In the genomic region with DNA sequence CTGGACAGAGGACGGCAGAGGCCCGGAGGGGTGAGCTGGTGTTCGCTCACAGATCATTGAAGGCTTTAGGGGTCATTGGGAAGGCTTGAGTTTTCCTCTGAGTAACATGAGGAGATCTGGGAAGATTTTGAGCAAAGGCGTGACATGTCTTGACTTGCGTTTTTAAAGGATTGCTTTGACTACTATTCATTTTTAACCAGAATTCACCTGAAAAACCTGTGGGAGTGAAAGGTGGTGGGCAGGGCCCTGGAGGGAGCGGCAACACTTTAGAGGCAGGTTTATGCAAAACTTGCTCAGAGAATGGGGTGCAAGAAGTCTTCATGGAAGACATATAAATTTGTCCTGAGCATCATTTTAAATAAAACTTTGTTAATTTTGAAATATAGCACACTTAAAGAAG, we compare ENCODE assay signal across 19 cellular contexts.
A peak's percentile ranks its signal among the peaks of the same experiment; 100 is the strongest.
DNase-seq lines count a peak whose midpoint lies in the region; ATAC-seq and TF ChIP-seq lines count a peak whose summit lies in the region.
"Had no signal": no experiment of that assay in that cellular context is flagged by ENCODE, and none has a peak within 500 bp of the region (broad histone marks: within the 10 kb centered on the region; RNA-seq: fewer than 3 reads in every experiment).

No MANE protein-coding gene starts in this region.

- TF ChIP-seq CTCF in GM23338 (conservative IDR thresholded peaks at IDR 0.05; ENCODE audit: low read depth in 2 of 2), result no peak

- H3K14ac ChIP-seq in trophoblast cell (ENCODE audit: low read length), result peak overlapping the region; percentile 34

- peak overlapping the region; percentile 85 for H2BK120ac ChIP-seq in trophoblast cell (ENCODE audit: insufficient read depth, low read length, poor library complexity)

- peak overlapping the region; percentile 80; the same call in 1 of the 2 replicates for H2AFZ ChIP-seq in GM23338
- H2AFZ ChIP-seq in trophoblast cell (ENCODE audit: insufficient read depth, low read length, poor library complexity), result peak overlapping the region; percentile 28

- H4K20me1 ChIP-seq in GM23338 (replicated peaks; ENCODE audit: insufficient read depth), result no peaks in the 10 kb centered on the region

- H3K79me1 ChIP-seq in trophoblast cell (ENCODE audit: low read length), result peaks cover 41% of the 10 kb centered on the region

- no CpG with 5 or more reads among the region's 6 CpGs for WGBS in trophoblast cell (ENCODE audit: extremely low coverage, insufficient coverage, insufficient read length)

- H3K4me3 ChIP-seq in GM23338 (no peak overlapping the region), SJCRH30 (no peak overlapping the region), trophoblast cell (ENCODE audit: low read depth, low read length) (no peak overlapping the region)

- peak overlapping the region; percentile 88 for H2BK12ac ChIP-seq in trophoblast cell (ENCODE audit: low read length)

- H3K18ac ChIP-seq in trophoblast cell (ENCODE audit: low read length), result peak overlapping the region; percentile 56

- H3K4me1 ChIP-seq in GM23338 (ENCODE audit: insufficient read depth), result no peaks in the 10 kb centered on the region; the same call in 1 of the 2 replicates
- H3K4me1 ChIP-seq in SJCRH30, result peaks cover 22% of the 10 kb centered on the region
- H3K4me1 ChIP-seq in trophoblast cell (ENCODE audit: control insufficient read depth in 1 of 2, insufficient read depth in 2 of 2, low read length in 2 of 2), result peaks cover 21 to 36% of the 10 kb centered on the region in 2 experiments

- H3F3A ChIP-seq in GM23338 (replicated peaks; ENCODE audit: low read depth), result no peaks in the 10 kb centered on the region

- H4K91ac ChIP-seq in trophoblast cell (ENCODE audit: low read depth, low read length), result peak overlapping the region; percentile 95

- H3K36me3 ChIP-seq in GM23338 (ENCODE audit: insufficient read depth) (no peaks in the 10 kb centered on the region), SJCRH30 (no peaks in the 10 kb centered on the region), trophoblast cell (ENCODE audit: control insufficient read depth in 1 of 2, insufficient read depth in 2 of 2, low read length in 2 of 2) (no peaks in the 10 kb centered on the region)

- H3K9me3 ChIP-seq in SJCRH30 (replicated peaks) (no peaks in the 10 kb centered on the region), trophoblast cell (ENCODE audit: insufficient read depth, low read depth, low read length) (no peaks in the 10 kb centered on the region)
- H3K9me3 ChIP-seq: SK-N-SH had no signal

- H3K4me1 Mint-ChIP-seq in GM23338, result peaks cover 2% of the 10 kb centered on the region
- H3K4me1 Mint-ChIP-seq: B cell had no signal

- peak overlapping the region; percentile 50 for H4K8ac ChIP-seq in trophoblast cell (ENCODE audit: low read depth, low read length)

- H3K23ac ChIP-seq in trophoblast cell (ENCODE audit: low read length), result no peak overlapping the region

- H3K9ac ChIP-seq in trophoblast cell (ENCODE audit: low read length), result no peak overlapping the region
- H3K9ac ChIP-seq: KMS-11, SK-N-SH had no signal

- DNase-seq in GM23338 (ENCODE audit: low spot score), result no peak
- no peak for DNase-seq in SJCRH30
- peak in 36 of 42 donors; percentile 4 to 81 (median 43) for DNase-seq in head of caudate nucleus
- no peak for DNase-seq in trophoblast cell
- no peak for DNase-seq in NOMO-1 treated with dmso at 0.1 percent for 144 hours (lab: John Stamatoyannopoulos, UW; ENCODE audit: unreplicated experiment)
- DNase-seq in activated naive CD4-positive, alpha-beta T cell treated with Interleukin-2 at 50 U/mL for 16 hours, result no peak
- no peak for DNase-seq in AG08395 (ENCODE audit: low spot score)
- DNase-seq: H9, HFFc6, NCI-H1105, NCI-H1694 treated with DMSO at 0.1 percent for 48 hours, NCI-H446, NCI-H526, OCI-M1, SHP77, SK-N-SH had no signal

- peaks cover 5% of the 10 kb centered on the region for H3K27me3 Mint-ChIP-seq in GM23338 (ENCODE audit: insufficient read depth, low read depth, poor library complexity)

- H3K4me3 Mint-ChIP-seq in GM23338, result no peak overlapping the region
- H3K4me3 Mint-ChIP-seq: B cell, H9, HFFc6 had no signal

- H3K9me3 Mint-ChIP-seq in GM23338, result no peaks in the 10 kb centered on the region
- H3K9me3 Mint-ChIP-seq: HFFc6 had no signal

- intact Hi-C loops in head of caudate nucleus (cut with DNase I), result no loop called here

- H2AK5ac ChIP-seq in trophoblast cell (ENCODE audit: low read length), result peak overlapping the region; percentile 54

- peak overlapping the region; percentile 4 for H4K12ac ChIP-seq in trophoblast cell (ENCODE audit: low read depth, low read length)

- no peaks in the 10 kb centered on the region for H3K9me2 ChIP-seq in GM23338 (ENCODE audit: insufficient read depth)
- H3K9me2 ChIP-seq: SK-N-SH had no signal

- H3K27me3 ChIP-seq in GM23338 (ENCODE audit: insufficient read depth), result no peaks in the 10 kb centered on the region
- H3K27me3 ChIP-seq in SJCRH30, result no peaks in the 10 kb centered on the region
- H3K27me3 ChIP-seq in trophoblast cell (ENCODE audit: insufficient read depth, low read length), result no peaks in the 10 kb centered on the region

- no peak for ATAC-seq in GM23338
- no peak for ATAC-seq in HG03108 (IDR thresholded peaks at IDR 0.05; ENCODE audit: unreplicated experiment)

- no peaks in the 10 kb centered on the region for H3K36me3 Mint-ChIP-seq in GM23338 (ENCODE audit: low read depth)

- H3K79me2 ChIP-seq in GM23338 (replicated peaks; ENCODE audit: insufficient read depth) (no peaks in the 10 kb centered on the region), trophoblast cell (ENCODE audit: control insufficient read depth, insufficient read depth, low read length, poor library complexity) (peaks cover 2% of the 10 kb centered on the region)

- peak overlapping the region; percentile 83 for H2BK5ac ChIP-seq in trophoblast cell (ENCODE audit: low read depth, low read length, poor library complexity)

- no peak overlapping the region for H3K27ac ChIP-seq in GM23338 (ENCODE audit: low read depth)
- peak overlapping the region; percentile 60; the same call in 1 of the 2 replicates for H3K27ac ChIP-seq in SJCRH30
- peak overlapping the region; percentile 88 for H3K27ac ChIP-seq in trophoblast cell (ENCODE audit: low read depth, low read length)
- H3K27ac ChIP-seq: KMS-11 had no signal

- no peak overlapping the region for H3K4me2 ChIP-seq in GM23338
- H3K4me2 ChIP-seq in trophoblast cell (ENCODE audit: low read length), result no peak overlapping the region
- H3K4me2 ChIP-seq: KMS-11, SK-N-SH had no signal

- H3K4ac ChIP-seq in trophoblast cell (ENCODE audit: low read depth, low read length), result peak overlapping the region; percentile 21

- 0 out of 2 replicates have a peak overlapping the region, but pooled peaks have one; percentile 7 for H3K27ac Mint-ChIP-seq in GM23338
- H3K27ac Mint-ChIP-seq: B cell, H9, HFFc6 had no signal

TF ChIP-seq in GM23338, 12 proteins besides CTCF, POLR2A, EP300 and RAD21 (continues in another document):
- TF ChIP-seq, protein P1, sequence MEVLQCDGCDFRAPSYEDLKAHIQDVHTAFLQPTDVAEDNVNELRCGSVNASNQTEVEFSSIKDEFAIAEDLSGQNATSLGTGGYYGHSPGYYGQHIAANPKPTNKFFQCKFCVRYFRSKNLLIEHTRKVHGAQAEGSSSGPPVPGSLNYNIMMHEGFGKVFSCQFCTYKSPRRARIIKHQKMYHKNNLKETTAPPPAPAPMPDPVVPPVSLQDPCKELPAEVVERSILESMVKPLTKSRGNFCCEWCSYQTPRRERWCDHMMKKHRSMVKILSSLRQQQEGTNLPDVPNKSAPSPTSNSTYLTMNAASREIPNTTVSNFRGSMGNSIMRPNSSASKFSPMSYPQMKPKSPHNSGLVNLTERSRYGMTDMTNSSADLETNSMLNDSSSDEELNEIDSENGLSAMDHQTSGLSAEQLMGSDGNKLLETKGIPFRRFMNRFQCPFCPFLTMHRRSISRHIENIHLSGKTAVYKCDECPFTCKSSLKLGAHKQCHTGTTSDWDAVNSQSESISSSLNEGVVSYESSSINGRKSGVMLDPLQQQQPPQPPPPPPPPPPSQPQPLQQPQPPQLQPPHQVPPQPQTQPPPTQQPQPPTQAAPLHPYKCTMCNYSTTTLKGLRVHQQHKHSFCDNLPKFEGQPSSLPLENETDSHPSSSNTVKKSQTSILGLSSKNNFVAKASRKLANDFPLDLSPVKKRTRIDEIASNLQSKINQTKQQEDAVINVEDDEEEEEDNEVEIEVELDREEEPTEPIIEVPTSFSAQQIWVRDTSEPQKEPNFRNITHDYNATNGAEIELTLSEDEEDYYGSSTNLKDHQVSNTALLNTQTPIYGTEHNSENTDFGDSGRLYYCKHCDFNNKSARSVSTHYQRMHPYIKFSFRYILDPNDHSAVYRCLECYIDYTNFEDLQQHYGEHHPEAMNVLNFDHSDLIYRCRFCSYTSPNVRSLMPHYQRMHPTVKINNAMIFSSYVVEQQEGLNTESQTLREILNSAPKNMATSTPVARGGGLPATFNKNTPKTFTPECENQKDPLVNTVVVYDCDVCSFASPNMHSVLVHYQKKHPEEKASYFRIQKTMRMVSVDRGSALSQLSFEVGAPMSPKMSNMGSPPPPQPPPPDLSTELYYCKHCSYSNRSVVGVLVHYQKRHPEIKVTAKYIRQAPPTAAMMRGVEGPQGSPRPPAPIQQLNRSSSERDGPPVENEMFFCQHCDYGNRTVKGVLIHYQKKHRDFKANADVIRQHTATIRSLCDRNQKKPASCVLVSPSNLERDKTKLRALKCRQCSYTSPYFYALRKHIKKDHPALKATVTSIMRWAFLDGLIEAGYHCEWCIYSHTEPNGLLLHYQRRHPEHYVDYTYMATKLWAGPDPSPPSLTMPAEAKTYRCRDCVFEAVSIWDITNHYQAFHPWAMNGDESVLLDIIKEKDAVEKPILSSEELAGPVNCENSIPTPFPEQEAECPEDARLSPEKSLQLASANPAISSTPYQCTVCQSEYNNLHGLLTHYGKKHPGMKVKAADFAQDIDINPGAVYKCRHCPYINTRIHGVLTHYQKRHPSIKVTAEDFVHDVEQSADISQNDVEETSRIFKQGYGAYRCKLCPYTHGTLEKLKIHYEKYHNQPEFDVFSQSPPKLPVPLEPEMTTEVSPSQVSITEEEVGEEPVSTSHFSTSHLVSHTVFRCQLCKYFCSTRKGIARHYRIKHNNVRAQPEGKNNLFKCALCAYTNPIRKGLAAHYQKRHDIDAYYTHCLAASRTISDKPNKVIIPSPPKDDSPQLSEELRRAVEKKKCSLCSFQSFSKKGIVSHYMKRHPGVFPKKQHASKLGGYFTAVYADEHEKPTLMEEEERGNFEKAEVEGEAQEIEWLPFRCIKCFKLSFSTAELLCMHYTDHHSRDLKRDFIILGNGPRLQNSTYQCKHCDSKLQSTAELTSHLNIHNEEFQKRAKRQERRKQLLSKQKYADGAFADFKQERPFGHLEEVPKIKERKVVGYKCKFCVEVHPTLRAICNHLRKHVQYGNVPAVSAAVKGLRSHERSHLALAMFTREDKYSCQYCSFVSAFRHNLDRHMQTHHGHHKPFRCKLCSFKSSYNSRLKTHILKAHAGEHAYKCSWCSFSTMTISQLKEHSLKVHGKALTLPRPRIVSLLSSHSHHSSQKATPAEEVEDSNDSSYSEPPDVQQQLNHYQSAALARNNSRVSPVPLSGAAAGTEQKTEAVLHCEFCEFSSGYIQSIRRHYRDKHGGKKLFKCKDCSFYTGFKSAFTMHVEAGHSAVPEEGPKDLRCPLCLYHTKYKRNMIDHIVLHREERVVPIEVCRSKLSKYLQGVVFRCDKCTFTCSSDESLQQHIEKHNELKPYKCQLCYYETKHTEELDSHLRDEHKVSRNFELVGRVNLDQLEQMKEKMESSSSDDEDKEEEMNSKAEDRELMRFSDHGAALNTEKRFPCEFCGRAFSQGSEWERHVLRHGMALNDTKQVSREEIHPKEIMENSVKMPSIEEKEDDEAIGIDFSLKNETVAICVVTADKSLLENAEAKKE (CRISPR knock-in tag; IDR thresholded peaks at IDR 0.05), result no peak

Comparison
In these comparisons a context has a peak if more than half of its experiments do, and no peak if none do; other contexts are left out.
1. DNase-seq: peak in head of caudate nucleus (36 of 42); none in GM23338 (single experiment), SJCRH30 (0 of 2), trophoblast cell (0 of 2), NOMO-1 treated with dmso at 0.1 percent for 144 hours (single experiment), activated naive CD4-positive, alpha-beta T cell treated with Interleukin-2 at 50 U/mL for 16 hours (single experiment) and AG08395 (single experiment).